Comparison of ENCODE assay signal across 29 cellular contexts in genomic region chr6:89602136-89602535, GRCh38.
"Had no signal": no experiment of that assay in that cellular context is flagged by ENCODE, and none has a peak within 500 bp of the region (broad histone marks: within the 10 kb centered on the region; RNA-seq: fewer than 3 reads in every experiment).

No MANE protein-coding gene starts in this region.

- H3K4me1 ChIP-seq: adrenal gland, body of pancreas, colonic mucosa, esophagus squamous epithelium had no signal

- H3K9me3 Mint-ChIP-seq: activated naive CD4-positive, alpha-beta T cell treated with anti-CD3 and anti-CD28 coated beads, Interleukin-2, amount 50 U/mL, for 24 hours; activated naive CD8-positive, alpha-beta T cell treated with anti-CD3 and anti-CD28 coated beads, Interleukin-2, amount 50 U/mL, for 24 hours had no signal

- H3K36me3 Mint-ChIP-seq: activated naive CD4-positive, alpha-beta T cell treated with anti-CD3 and anti-CD28 coated beads, Interleukin-2, amount 50 U/mL, for 24 hours had no signal

- H3K4me1 Mint-ChIP-seq: activated CD4-positive, alpha-beta T cell treated with anti-CD3 and anti-CD28 coated beads for 36 hours; activated naive CD4-positive, alpha-beta T cell treated with anti-CD3 and anti-CD28 coated beads, Interleukin-2, amount 50 U/mL, for 24 hours had no signal

- H3K27me3 Mint-ChIP-seq: activated CD4-positive, alpha-beta memory T cell treated with anti-CD3 and anti-CD28 coated beads, Interleukin-2, amount 10 ng/mL, durations not matched to agents 7 days and 5 days; activated CD4-positive, alpha-beta T cell treated with anti-CD3 and anti-CD28 coated beads for 36 hours; activated CD4-positive, alpha-beta T cell treated with anti-CD3 and anti-CD28 coated beads, Interleukin-2, amount 10 ng/mL, durations not matched to agents 24 days and 14 days; activated naive CD4-positive, alpha-beta T cell treated with anti-CD3 and anti-CD28 coated beads, Interleukin-2, amount 50 U/mL, for 24 hours; activated naive CD8-positive, alpha-beta T cell treated with anti-CD3 and anti-CD28 coated beads for 36 hours; activated naive CD8-positive, alpha-beta T cell treated with anti-CD3 and anti-CD28 coated beads, Interleukin-2, amount 50 U/mL, for 24 hours; activated T-cell treated with anti-CD3 and anti-CD28 coated beads, Interleukin-2, amount 50 U/mL, for 24 hours had no signal

- H3K27ac Mint-ChIP-seq: activated CD4-positive, alpha-beta memory T cell treated with anti-CD3 and anti-CD28 coated beads, Interleukin-2, amount 10 ng/mL, durations not matched to agents 7 days and 5 days; activated CD4-positive, alpha-beta T cell treated with anti-CD3 and anti-CD28 coated beads for 36 hours; activated CD4-positive, alpha-beta T cell treated with anti-CD3 and anti-CD28 coated beads, Interleukin-2, amount 10 ng/mL, durations not matched to agents 24 days and 14 days; activated naive CD4-positive, alpha-beta T cell treated with anti-CD3 and anti-CD28 coated beads, Interleukin-2, amount 50 U/mL, for 24 hours; activated naive CD8-positive, alpha-beta T cell treated with anti-CD3 and anti-CD28 coated beads for 36 hours; activated naive CD8-positive, alpha-beta T cell treated with anti-CD3 and anti-CD28 coated beads, Interleukin-2, amount 50 U/mL, for 24 hours; activated T-cell treated with anti-CD3 and anti-CD28 coated beads, Interleukin-2, amount 50 U/mL, for 24 hours; activated T-cell treated with anti-CD3 and anti-CD28 coated beads, Interleukin-2, amount 50 U/mL, for 72 hours had no signal

- H3K27me3 ChIP-seq: adrenal gland, body of pancreas, colonic mucosa, esophagus squamous epithelium had no signal

- DNase-seq: activated CD4-positive, alpha-beta memory T cell treated with anti-CD3 and anti-CD28 coated beads, Interleukin-2, amount 10 ng/mL, durations not matched to agents 7 days and 5 days; activated CD4-positive, alpha-beta T cell treated with anti-CD3 and anti-CD28 coated beads for 36 hours; activated CD4-positive, alpha-beta T cell treated with anti-CD3 and anti-CD28 coated beads, Interleukin-2, amount 10 ng/mL, durations not matched to agents 24 days and 14 days; activated CD4-positive, CD25-positive, alpha-beta regulatory T cell; activated CD4-positive, CD25-positive, alpha-beta regulatory T cell treated with anti-CD3 and anti-CD28 coated beads, Interleukin-2, amount 50 U/mL, for 72 hours; activated CD8-positive, alpha-beta memory T cell treated with anti-CD3 and anti-CD28 coated beads, Interleukin-2, amount 50 U/mL, for 48 hours; activated gamma-delta T cell treated with Interleukin-2 at 50 U/mL for 16 hours; activated naive CD4-positive, alpha-beta T cell treated with Interleukin-2 at 50 U/mL for 16 hours; activated naive CD8-positive, alpha-beta T cell treated with anti-CD3 and anti-CD28 coated beads for 36 hours; activated naive CD8-positive, alpha-beta T cell treated with anti-CD3 and anti-CD28 coated beads, Interleukin-2, amount 50 U/mL, for 24 hours; activated T-cell treated with anti-CD3 and anti-CD28 coated beads for 4 hours; activated T-cell treated with anti-CD3 and anti-CD28 coated beads, Interleukin-2, amount 50 U/mL, for 24 hours; activated T-cell treated with anti-CD3 and anti-CD28 coated beads, Interleukin-2, amount 50 U/mL, for 72 hours; adrenal gland; amygdala; aorta; body of pancreas; central memory CD4-positive, alpha-beta T cell; cerebellar nuclear complex; colonic mucosa; effector CD8-positive, alpha-beta T cell; esophagus squamous epithelium; foreskin melanocyte; head of caudate nucleus; T-helper 2 cell had no signal

- H3K9me3 ChIP-seq: adrenal gland, body of pancreas, colonic mucosa, esophagus squamous epithelium had no signal

- H3K4me3 Mint-ChIP-seq: activated CD4-positive, alpha-beta memory T cell treated with anti-CD3 and anti-CD28 coated beads, Interleukin-2, amount 10 ng/mL, durations not matched to agents 7 days and 5 days; activated CD4-positive, alpha-beta T cell treated with anti-CD3 and anti-CD28 coated beads for 36 hours; activated CD4-positive, alpha-beta T cell treated with anti-CD3 and anti-CD28 coated beads, Interleukin-2, amount 10 ng/mL, durations not matched to agents 24 days and 14 days; activated naive CD4-positive, alpha-beta T cell treated with anti-CD3 and anti-CD28 coated beads, Interleukin-2, amount 50 U/mL, for 24 hours; activated naive CD8-positive, alpha-beta T cell treated with anti-CD3 and anti-CD28 coated beads for 36 hours; activated naive CD8-positive, alpha-beta T cell treated with anti-CD3 and anti-CD28 coated beads, Interleukin-2, amount 50 U/mL, for 24 hours; activated T-cell treated with anti-CD3 and anti-CD28 coated beads, Interleukin-2, amount 50 U/mL, for 24 hours; activated T-cell treated with anti-CD3 and anti-CD28 coated beads, Interleukin-2, amount 50 U/mL, for 72 hours had no signal

- ATAC-seq: activated CD4-positive, alpha-beta T cell treated with anti-CD3 and anti-CD28 coated beads for 36 hours; activated naive CD8-positive, alpha-beta T cell treated with anti-CD3 and anti-CD28 coated beads, Interleukin-2, amount 50 U/mL, for 24 hours; activated T-cell treated with anti-CD3 and anti-CD28 coated beads, Interleukin-2, amount 50 U/mL, for 72 hours; body of pancreas had no signal

- H3K27ac ChIP-seq: adrenal gland, body of pancreas, colonic mucosa, epithelial cell of prostate, esophagus squamous epithelium had no signal

- H3K36me3 ChIP-seq: adrenal gland, colonic mucosa had no signal

- H3K4me3 ChIP-seq: adrenal gland, body of pancreas, colonic mucosa, esophagus squamous epithelium had no signal

- FAIRE-seq: endometrium, endothelial cell of umbilical vein had no signal
